22 cellular contexts compared by ENCODE assay signal in the genomic region with DNA sequence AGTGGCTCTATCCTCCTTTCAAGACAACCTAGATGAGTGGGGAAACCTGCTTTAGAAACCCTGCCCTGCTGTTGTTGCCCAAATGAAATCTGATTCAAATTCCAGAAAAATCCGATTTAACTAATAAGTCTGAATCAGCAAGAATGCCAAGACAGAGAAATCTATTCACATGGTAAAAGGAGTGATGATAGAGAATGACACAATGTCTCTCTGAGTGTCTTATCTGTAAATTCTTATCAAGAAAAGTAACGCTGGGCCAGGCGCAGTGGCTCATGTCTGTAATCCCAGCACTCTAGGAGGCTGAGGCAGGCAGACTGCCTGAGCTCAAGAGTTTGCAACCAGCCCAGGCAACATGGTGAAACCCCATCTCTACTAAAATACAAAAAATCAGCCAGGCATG. TPM values are rescaled to one million over a fixed set of nuclear protein-coding genes. Genes with fewer than 3 reads are reported as not detected.
DNase-seq lines count a peak whose midpoint lies in the region; ATAC-seq and TF ChIP-seq lines count a peak whose summit lies in the region.
"Had no signal": no experiment of that assay in that cellular context is flagged by ENCODE, and none has a peak within 500 bp of the region (broad histone marks: within the 10 kb centered on the region; RNA-seq: fewer than 3 reads in every experiment).

No MANE protein-coding gene starts in this region.

- no peak overlapping the region for H2BK120ac ChIP-seq in trophoblast cell (ENCODE audit: insufficient read depth, low read length, poor library complexity)

- WGBS in trophoblast cell (ENCODE audit: extremely low coverage, insufficient coverage, insufficient read length) = no CpG with 5 or more reads among the region's 3 CpGs

- no peak overlapping the region for H2AK5ac ChIP-seq in trophoblast cell (ENCODE audit: low read length)

- no peak overlapping the region for H3K9ac ChIP-seq in trophoblast cell (ENCODE audit: low read length)

- H3K4me3 ChIP-seq in trophoblast cell (ENCODE audit: low read depth, low read length) = no peak overlapping the region
- H3K4me3 ChIP-seq: psoas muscle, SJSA1, skin epidermis, upper lobe of left lung had no signal

- H3K79me1 ChIP-seq in trophoblast cell (ENCODE audit: low read length) = peaks cover 2% of the 10 kb centered on the region

- ATAC-seq in SK-N-SH treated with all-trans-retinoic acid at 6 μM for 48 hours = peak; percentile 24
- ATAC-seq: activated CD8-positive, alpha-beta T cell treated with anti-CD3 and anti-CD28 coated beads for 36 hours; esophagus mucosa; psoas muscle had no signal

- no peak overlapping the region for H4K8ac ChIP-seq in trophoblast cell (ENCODE audit: low read depth, low read length)

- no peak overlapping the region for H4K12ac ChIP-seq in trophoblast cell (ENCODE audit: low read depth, low read length)

- H3K14ac ChIP-seq in trophoblast cell (ENCODE audit: low read length) = no peak overlapping the region

- H2AFZ ChIP-seq in trophoblast cell (ENCODE audit: insufficient read depth, low read length, poor library complexity) = no peak overlapping the region

- H3K18ac ChIP-seq in trophoblast cell (ENCODE audit: low read length) = no peak overlapping the region

- peaks cover 3% of the 10 kb centered on the region in 2 experiments for H3K36me3 ChIP-seq in trophoblast cell (ENCODE audit: control insufficient read depth in 1 of 2, insufficient read depth in 2 of 2, low read length in 2 of 2)

- H3K27me3 ChIP-seq in trophoblast cell (ENCODE audit: insufficient read depth, low read length) = no peaks in the 10 kb centered on the region
- H3K27me3 ChIP-seq: SJSA1, upper lobe of left lung had no signal

- H3K4me1 ChIP-seq in trophoblast cell (ENCODE audit: control insufficient read depth in 1 of 2, insufficient read depth in 2 of 2, low read length in 2 of 2) = peaks cover 13 to 20% of the 10 kb centered on the region in 2 experiments
- H3K4me1 ChIP-seq: SJSA1 had no signal

- H3K79me2 ChIP-seq in trophoblast cell (ENCODE audit: control insufficient read depth, insufficient read depth, low read length, poor library complexity) = no peaks in the 10 kb centered on the region

- no peak overlapping the region for H3K27ac ChIP-seq in trophoblast cell (ENCODE audit: low read depth, low read length)
- H3K27ac ChIP-seq: 22Rv1, psoas muscle, SJSA1, skin epidermis had no signal

- H3K4me2 ChIP-seq in trophoblast cell (ENCODE audit: low read length) = no peak overlapping the region

- no peak overlapping the region for H3K4ac ChIP-seq in trophoblast cell (ENCODE audit: low read depth, low read length)

- peak; percentile 23 for DNase-seq in DMS153 treated with DMSO at 0.1 percent for 48 hours (lab: John Stamatoyannopoulos, UW; ENCODE audit: unreplicated experiment)
- no peak for DNase-seq in DMS153 (lab: John Stamatoyannopoulos, UW)
- peak; percentile 28 to 56 for DNase-seq in erythroblast (lab: John Stamatoyannopoulos, UW)
- DNase-seq in trophoblast cell = peak; percentile 80 to 87
- DNase-seq in activated CD4-positive, alpha-beta T cell treated with anti-CD3 and anti-CD28 coated beads, Interleukin-2, amount 50 U/mL, for 1 hour = no peak
- no peak for DNase-seq in midbrain (lab: John Stamatoyannopoulos, UW)
- DNase-seq in activated naive CD4-positive, alpha-beta T cell (lab: John Stamatoyannopoulos, UW) = no peak
- DNase-seq: activated CD4-positive, CD25-positive, alpha-beta regulatory T cell; activated CD8-positive, alpha-beta T cell treated with anti-CD3 and anti-CD28 coated beads for 36 hours; activated gamma-delta T cell treated with Interleukin-2 at 50 U/mL for 16 hours; AML-193; amniotic stem cell; central memory CD4-positive, alpha-beta T cell; NCI-H2081 treated with DMSO at 0.1 percent for 48 hours; psoas muscle; stimulated activated CD4-positive, alpha-beta T cell treated with anti-CD3 and anti-CD28 coated beads, Interleukin-2, amount 100 ng/mL, for 48 hours had no signal

- no peak overlapping the region for H2BK5ac ChIP-seq in trophoblast cell (ENCODE audit: low read depth, low read length, poor library complexity)

- TF ChIP-seq POLR2A in erythroblast (IDR thresholded peaks at IDR 0.05; ENCODE audit: low read length) = no peak

- no peak overlapping the region for H4K91ac ChIP-seq in trophoblast cell (ENCODE audit: low read depth, low read length)

- no peak overlapping the region for H2BK12ac ChIP-seq in trophoblast cell (ENCODE audit: low read length)

- H3K9me3 ChIP-seq in trophoblast cell (ENCODE audit: insufficient read depth, low read depth, low read length) = no peaks in the 10 kb centered on the region
- H3K9me3 ChIP-seq: psoas muscle, SJSA1, upper lobe of left lung had no signal

- no peak overlapping the region for H3K23ac ChIP-seq in trophoblast cell (ENCODE audit: low read length)

TF ChIP-seq in SK-N-SH treated with all-trans-retinoic acid at 6 μM for 48 hours, 23 proteins besides CTCF, POLR2A, EP300 and RAD21:
- TF ChIP-seq, protein P1, sequence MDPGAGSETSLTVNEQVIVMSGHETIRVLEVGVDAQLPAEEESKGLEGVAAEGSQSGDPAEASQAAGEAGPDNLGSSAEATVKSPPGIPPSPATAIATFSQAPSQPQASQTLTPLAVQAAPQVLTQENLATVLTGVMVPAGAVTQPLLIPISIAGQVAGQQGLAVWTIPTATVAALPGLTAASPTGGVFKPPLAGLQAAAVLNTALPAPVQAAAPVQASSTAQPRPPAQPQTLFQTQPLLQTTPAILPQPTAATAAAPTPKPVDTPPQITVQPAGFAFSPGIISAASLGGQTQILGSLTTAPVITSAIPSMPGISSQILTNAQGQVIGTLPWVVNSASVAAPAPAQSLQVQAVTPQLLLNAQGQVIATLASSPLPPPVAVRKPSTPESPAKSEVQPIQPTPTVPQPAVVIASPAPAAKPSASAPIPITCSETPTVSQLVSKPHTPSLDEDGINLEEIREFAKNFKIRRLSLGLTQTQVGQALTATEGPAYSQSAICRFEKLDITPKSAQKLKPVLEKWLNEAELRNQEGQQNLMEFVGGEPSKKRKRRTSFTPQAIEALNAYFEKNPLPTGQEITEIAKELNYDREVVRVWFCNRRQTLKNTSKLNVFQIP (CRISPR knock-in tag; IDR thresholded peaks at IDR 0.05; ENCODE audit: borderline replicate concordance, low read depth) = no peak
- TF ChIP-seq ISL1 (CRISPR knock-in tag; IDR thresholded peaks at IDR 0.05) = peak; percentile 78
- no peak for TF ChIP-seq RARB (CRISPR knock-in tag; IDR thresholded peaks at IDR 0.05)
- no peak for TF ChIP-seq ARNTL (CRISPR knock-in tag; IDR thresholded peaks at IDR 0.05; ENCODE audit: borderline replicate concordance, low read depth)
- TF ChIP-seq, protein P2, sequence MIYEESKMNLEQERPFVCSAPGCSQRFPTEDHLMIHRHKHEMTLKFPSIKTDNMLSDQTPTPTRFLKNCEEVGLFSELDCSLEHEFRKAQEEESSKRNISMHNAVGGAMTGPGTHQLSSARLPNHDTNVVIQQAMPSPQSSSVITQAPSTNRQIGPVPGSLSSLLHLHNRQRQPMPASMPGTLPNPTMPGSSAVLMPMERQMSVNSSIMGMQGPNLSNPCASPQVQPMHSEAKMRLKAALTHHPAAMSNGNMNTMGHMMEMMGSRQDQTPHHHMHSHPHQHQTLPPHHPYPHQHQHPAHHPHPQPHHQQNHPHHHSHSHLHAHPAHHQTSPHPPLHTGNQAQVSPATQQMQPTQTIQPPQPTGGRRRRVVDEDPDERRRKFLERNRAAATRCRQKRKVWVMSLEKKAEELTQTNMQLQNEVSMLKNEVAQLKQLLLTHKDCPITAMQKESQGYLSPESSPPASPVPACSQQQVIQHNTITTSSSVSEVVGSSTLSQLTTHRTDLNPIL (CRISPR knock-in tag; IDR thresholded peaks at IDR 0.05; ENCODE audit: low read depth) = peak; percentile 79
- TF ChIP-seq, protein P3, sequence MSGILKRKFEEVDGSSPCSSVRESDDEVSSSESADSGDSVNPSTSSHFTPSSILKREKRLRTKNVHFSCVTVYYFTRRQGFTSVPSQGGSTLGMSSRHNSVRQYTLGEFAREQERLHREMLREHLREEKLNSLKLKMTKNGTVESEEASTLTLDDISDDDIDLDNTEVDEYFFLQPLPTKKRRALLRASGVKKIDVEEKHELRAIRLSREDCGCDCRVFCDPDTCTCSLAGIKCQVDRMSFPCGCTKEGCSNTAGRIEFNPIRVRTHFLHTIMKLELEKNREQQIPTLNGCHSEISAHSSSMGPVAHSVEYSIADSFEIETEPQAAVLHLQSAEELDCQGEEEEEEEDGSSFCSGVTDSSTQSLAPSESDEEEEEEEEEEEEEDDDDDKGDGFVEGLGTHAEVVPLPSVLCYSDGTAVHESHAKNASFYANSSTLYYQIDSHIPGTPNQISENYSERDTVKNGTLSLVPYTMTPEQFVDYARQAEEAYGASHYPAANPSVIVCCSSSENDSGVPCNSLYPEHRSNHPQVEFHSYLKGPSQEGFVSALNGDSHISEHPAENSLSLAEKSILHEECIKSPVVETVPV (CRISPR knock-in tag; IDR thresholded peaks at IDR 0.05) = no peak
- no peak for TF ChIP-seq ZNF70 (CRISPR knock-in tag; IDR thresholded peaks at IDR 0.05)

RNA-seq across cellular contexts. Expression of a gene that starts 13.7 kb away (rescaled TPM):
- 0.82 and 1.6 TPM in 2 replicates for polyA plus RNA-seq in trophoblast cell (2013)
- polyA plus RNA-seq: psoas muscle had no signal

RNA-seq across cellular contexts. Expression of a gene that starts 25.0 kb away (rescaled TPM):
- polyA plus RNA-seq in trophoblast cell (2013) = not detected in 2 replicates

Comparison
In these comparisons a context has a peak if more than half of its experiments do, and no peak if none do; other contexts are left out.
1. DNase-seq: peak in DMS153 treated with DMSO at 0.1 percent for 48 hours (single experiment), erythroblast (2 of 2) and trophoblast cell (2 of 2); none in DMS153 (single experiment), activated CD4-positive, alpha-beta T cell treated with anti-CD3 and anti-CD28 coated beads, Interleukin-2, amount 50 U/mL, for 1 hour (single experiment), midbrain (single experiment) and activated naive CD4-positive, alpha-beta T cell (0 of 4).